In genomic region chr1:149962736-149963135, GRCh38 we compare ENCODE assay signal across 10 cellular contexts. TPM values are rescaled to one million over a fixed set of nuclear protein-coding genes. Genes with fewer than 3 reads are reported as not detected.
DNase-seq lines count a peak whose midpoint lies in the region; ATAC-seq and TF ChIP-seq lines count a peak whose summit lies in the region.
"Had no signal": no experiment of that assay in that cellular context is flagged by ENCODE, and none has a peak within 500 bp of the region (broad histone marks: within the 10 kb centered on the region; RNA-seq: fewer than 3 reads in every experiment).

No MANE protein-coding gene starts in this region.

- H3K4me2 ChIP-seq in HCT116 (ENCODE audit: low read length) = no peak overlapping the region

- TF ChIP-seq POLR2A in HCT116 (IDR thresholded peaks at IDR 0.05; ENCODE audit: borderline replicate concordance, extremely low read depth, insufficient read depth, insufficient read length) (no peak), stomach (IDR thresholded peaks at IDR 0.05) (no peak)

- CTCF ChIA-PET in HCT116 (lab: Charles Lee) = interaction anchor here (0.6 to 2.4 kb wide), 8 partner anchors 14 to 225 kb away, joined by 3 to 14 read pairs (median 5); no protein-coding TSS in a partner anchor

- H3K9me3 Mint-ChIP-seq in activated naive CD8-positive, alpha-beta T cell (ENCODE audit: low read depth) = no peaks in the 10 kb centered on the region

- TF ChIP-seq RAD21 in HCT116 (IDR thresholded peaks at IDR 0.05; ENCODE audit: low read depth) = no peak

- POLR2A ChIA-PET in HCT116 (lab: Charles Lee) = interaction anchor here (1.1 kb wide), 1 partner anchor 75 kb away, joined by 6 read pairs; a partner anchor contains a TSS

- H3K27me3 Mint-ChIP-seq in activated naive CD8-positive, alpha-beta T cell = no peaks in the 10 kb centered on the region

- no peaks in the 10 kb centered on the region for H4K20me1 ChIP-seq in HCT116 (ENCODE audit: insufficient read depth)

- H3K36me3 ChIP-seq in HCT116 (ENCODE audit: control insufficient read depth in 1 of 2, insufficient read depth in 2 of 2, low read length in 2 of 2) (peaks cover 21 to 33% of the 10 kb centered on the region in 2 experiments; a peak in 3 of 4 replicates), right atrium auricular region (peaks cover 78% of the 10 kb centered on the region), stomach (peaks cover 53 to 89% (median 82%) of the 10 kb centered on the region in 4 donors)

- intact Hi-C loops in HCT116 (cut with micrococcal nuclease) (loop anchor here (1.0 kb wide), 3 partner anchors 88 to 225 kb away; no protein-coding TSS in a partner anchor), stomach (cut with DNase I; ENCODE audit: low total_unique reads) (loop anchor here (10.0 kb wide), 1 partner anchor 212 kb away; no protein-coding TSS in a partner anchor)

- H3K9me3 ChIP-seq in HCT116 (ENCODE audit: control insufficient read depth in 1 of 2, insufficient read depth in 1 of 2, low read depth in 1 of 2, low read length in 2 of 2) (no peaks in the 10 kb centered on the region), right atrium auricular region (no peaks in the 10 kb centered on the region), stomach (peaks cover 0 to 2% (median 0%) of the 10 kb centered on the region in 4 donors)

- no peak overlapping the region for H2AFZ ChIP-seq in HCT116 (ENCODE audit: low read depth, low read length, poor library complexity, severe bottlenecking)

- H3K9me2 ChIP-seq in HCT116 (ENCODE audit: insufficient read depth) = no peaks in the 10 kb centered on the region

- peak overlapping the region; percentile 64 for H3K27ac Mint-ChIP-seq in activated naive CD8-positive, alpha-beta T cell

- no TSS peak for BruUV-seq in HCT116 (replicated peaks; lab: Mats Ljungman, UMichigan)

- peaks cover 16% of the 10 kb centered on the region for H3K36me3 Mint-ChIP-seq in activated naive CD8-positive, alpha-beta T cell

- TF ChIP-seq CTCF in HCT116 (IDR thresholded peaks at IDR 0.05 in 2 of 3, conservative IDR thresholded peaks at IDR 0.05 in 1 of 3; ENCODE audit: borderline replicate concordance in 1 of 3, insufficient read depth in 1 of 3, low read depth in 2 of 3, low read length in 2 of 3) (no peak), right atrium auricular region (IDR thresholded peaks at IDR 0.05) (no peak), stomach (IDR thresholded peaks at IDR 0.05) (no peak)

- TF ChIP-seq EP300 in stomach (IDR thresholded peaks at IDR 0.05) = no peak

- H3K27me3 ChIP-seq in HCT116 (ENCODE audit: insufficient read depth, low read length) (no peaks in the 10 kb centered on the region), right atrium auricular region (no peaks in the 10 kb centered on the region), stomach (no peaks in the 10 kb centered on the region)
- H3K27me3 ChIP-seq: brain microvascular endothelial cell had no signal

- WGBS in stomach, 5 donors = 66 to 82% (median 72%) methylated on average over 2 of the region's 2 CpGs

- H3K4me1 ChIP-seq in HCT116 (ENCODE audit: control insufficient read depth in 1 of 2, insufficient read depth in 2 of 2, low read length in 2 of 2) (no peaks in the 10 kb centered on the region), right atrium auricular region (peaks cover 0 to 14% of the 10 kb centered on the region in 2 donors), stomach (peaks cover 7 to 48% (median 11%) of the 10 kb centered on the region in 4 donors)

- no peak overlapping the region for H3K4me3 ChIP-seq in HCT116 (replicated peaks in 1 of 2; ENCODE audit: low read depth in 1 of 2, low read length in 2 of 2)
- no peak overlapping the region for H3K4me3 ChIP-seq in right atrium auricular region
- H3K4me3 ChIP-seq in stomach = no peak overlapping the region

- DNase-seq in HCT116 (ENCODE audit: low read depth, low spot score) (no peak), right atrium auricular region (ENCODE audit: low spot score) (no peak), stomach (no peak), NCI-H1930 (lab: John Stamatoyannopoulos, UW) (no peak), Ammon's horn (ENCODE audit: low spot score) (no peak), MV-4-11 (lab: John Stamatoyannopoulos, UW) (no peak), COLO668 (lab: John Stamatoyannopoulos, UW; ENCODE audit: unreplicated experiment) (no peak)
- DNase-seq: T-helper 9 cell had no signal

- H3K4me3 Mint-ChIP-seq in activated naive CD8-positive, alpha-beta T cell = no peak overlapping the region

- H3K4me1 Mint-ChIP-seq in activated naive CD8-positive, alpha-beta T cell (ENCODE audit: low read depth) = peaks cover 7% of the 10 kb centered on the region

- RAD21 ChIA-PET in HCT116 (lab: Charles Lee; ENCODE audit: low non-redundant PET in 1 of 2, low total read pairs in 2 of 2, uncharacterized antibody in 2 of 2, unreplicated experiment in 2 of 2) = interaction anchor here in 1 of 2 experiments (0.5 kb wide), 1 partner anchor 88 kb away, joined by 4 read pairs; no protein-coding TSS in a partner anchor

- ATAC-seq in HCT116 = no peak

- no peak overlapping the region for H3K9ac ChIP-seq in HCT116 (ENCODE audit: low read length)

- H3K79me2 ChIP-seq in HCT116 (ENCODE audit: insufficient read depth, low read length) = no peaks in the 10 kb centered on the region

- H3K27ac ChIP-seq in HCT116 (ENCODE audit: low read depth, low read length) (peak overlapping the region; percentile 33; the same call in 1 of the 2 replicates), right atrium auricular region (peak overlapping the region; percentile 6 to 39), stomach (peak overlapping the region in 3 of 5 donors; percentile 60 to 67 (median 66))
- H3K27ac ChIP-seq: brain microvascular endothelial cell had no signal

TF ChIP-seq in HCT116, 20 proteins besides CTCF, POLR2A, EP300 and RAD21:
- TF ChIP-seq SP1 (IDR thresholded peaks at IDR 0.05; ENCODE audit: low read depth) (no peak), TCF7L2 (IDR thresholded peaks at IDR 0.05; ENCODE audit: borderline replicate concordance, extremely low read depth, insufficient read depth, insufficient read length) (no peak), ZNF274 (IDR thresholded peaks at IDR 0.05; ENCODE audit: low read depth, low read length) (no peak), ELF1 (IDR thresholded peaks at IDR 0.05; ENCODE audit: borderline replicate concordance, low read depth) (no peak), EGR1 (IDR thresholded peaks at IDR 0.05; ENCODE audit: low read depth) (no peak), SIN3A (IDR thresholded peaks at IDR 0.05; ENCODE audit: low read depth) (no peak), SRF (IDR thresholded peaks at IDR 0.05; ENCODE audit: low read depth) (no peak), JUND (IDR thresholded peaks at IDR 0.05) (no peak), MAX (IDR thresholded peaks at IDR 0.05) (no peak), ZFX (IDR thresholded peaks at IDR 0.05) (no peak), CBX3 (IDR thresholded peaks at IDR 0.05; ENCODE audit: low read depth) (no peak), EZH2 (IDR thresholded peaks at IDR 0.05) (no peak), EZH2phosphoT487 (IDR thresholded peaks at IDR 0.05; ENCODE audit: borderline replicate concordance) (no peak), ZBTB33 (IDR thresholded peaks at IDR 0.05; ENCODE audit: extremely low read depth, insufficient replicate concordance, low read length) (no peak), POLR2AphosphoS5 (IDR thresholded peaks at IDR 0.05; ENCODE audit: low read depth, low read length) (no peak), YY1 (IDR thresholded peaks at IDR 0.05; ENCODE audit: extremely low read depth, insufficient replicate concordance, low read depth, low read length) (no peak), FOSL1 (IDR thresholded peaks at IDR 0.05; ENCODE audit: low read depth) (no peak)

RNA-seq across cellular contexts. Expression of gene MTMR11, which starts 26.1 kb away (rescaled TPM):
- 10.5 TPM for total RNA-seq in HCT116 (2021; ENCODE audit: unreplicated experiment)
- polyA plus RNA-seq in HCT116 (2012) = 11.6 and 12.3 TPM in 2 replicates
- total RNA-seq in right atrium auricular region = 1 to 10 TPM; 1.6 to 9.6 TPM
- 100 to 1,000 TPM in 1 of 5 donors, 10 to 100 TPM in 2, 1 to 10 TPM in 2; 3.6 to 169 (median 22.2) TPM for total RNA-seq in stomach
- polyA plus RNA-seq in stomach = 1 to 10 TPM; 3.5 to 6.9 (median 6.4) TPM

RNA-seq across cellular contexts. Expression of gene SF3B4, which starts 35.1 kb away (rescaled TPM):
- 88.5 TPM for total RNA-seq in HCT116 (2021; ENCODE audit: unreplicated experiment)
- 57.4 and 62.4 TPM in 2 replicates for polyA plus RNA-seq in HCT116 (2012)
- total RNA-seq in right atrium auricular region = 10 to 100 TPM in 1 of 2 donors, 1 to 10 TPM in 1; 5.7 to 12.3 TPM
- total RNA-seq in stomach = 10 to 100 TPM in 4 of 5 donors, 1 to 10 TPM in 1; 9.4 to 36.5 (median 19.3) TPM
- 10 to 100 TPM; 23.3 to 31.7 (median 30.5) TPM for polyA plus RNA-seq in stomach

RNA-seq across cellular contexts. Expression of gene SV2A, which starts 45.1 kb away (rescaled TPM):
- 0.15 TPM for total RNA-seq in HCT116 (2021; ENCODE audit: unreplicated experiment)
- polyA plus RNA-seq in HCT116 (2012) = 0.05 TPM in 1 of 2 replicates, not detected in the other
- 1 to 10 TPM; 1.0 to 6.3 TPM for total RNA-seq in right atrium auricular region
- total RNA-seq in stomach = 1 to 10 TPM in 3 of 5 donors, under 1 TPM in 1, not detected in 1; 0.58 to 4.6 (median 2.3) TPM
- 1 to 10 TPM in 1 of 3 donors, under 1 TPM in 2; 0.46 to 1.4 (median 1.00) TPM for polyA plus RNA-seq in stomach

RNA-seq across cellular contexts. Expression of gene OTUD7B, which starts 47.8 kb away (rescaled TPM):
- 23.7 TPM for total RNA-seq in HCT116 (2021; ENCODE audit: unreplicated experiment)
- polyA plus RNA-seq in HCT116 (2012) = 8.2 and 9.1 TPM in 2 replicates
- total RNA-seq in right atrium auricular region = 10 to 100 TPM; 12.1 to 20.0 TPM
- total RNA-seq in stomach = 10 to 100 TPM in 4 of 5 donors, 1 to 10 TPM in 1; 9.0 to 38.8 (median 25.9) TPM
- polyA plus RNA-seq in stomach = 1 to 10 TPM; 2.2 to 6.0 (median 5.0) TPM
